12 cellular contexts compared by ENCODE assay signal in the genomic region with DNA sequence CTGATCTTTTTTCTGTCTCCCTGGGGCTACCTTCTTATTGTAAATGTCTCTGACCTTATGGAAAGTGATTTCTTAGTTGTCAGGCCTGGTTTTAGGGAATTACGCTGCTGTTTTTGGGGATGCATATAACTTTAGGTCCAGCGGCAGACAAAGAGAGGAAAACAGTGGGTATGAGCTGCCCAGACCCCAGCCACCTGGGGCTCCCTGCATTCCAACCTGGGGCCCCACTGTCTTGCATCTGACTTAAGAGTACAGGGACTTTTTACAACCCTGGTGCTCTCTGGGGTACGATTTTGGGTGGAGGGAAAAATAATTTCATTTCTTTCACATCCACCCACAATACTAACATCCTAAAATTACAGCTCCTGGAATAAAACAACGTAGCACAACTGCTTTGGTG.
DNase-seq lines count a peak whose midpoint lies in the region; ATAC-seq and TF ChIP-seq lines count a peak whose summit lies in the region.
"Had no signal": no experiment of that assay in that cellular context is flagged by ENCODE, and none has a peak within 500 bp of the region (broad histone marks: within the 10 kb centered on the region; RNA-seq: fewer than 3 reads in every experiment).

No MANE protein-coding gene starts in this region.

- BruUV-seq in Panc1 (replicated peaks; lab: Mats Ljungman, UMichigan) = no TSS peak

- 56 to 60% methylated on average over 4 of the region's 4 CpGs for WGBS in esophagus, 2 donors
- WGBS in lower leg skin, 2 donors = 50% methylated on average over 4 of the region's 4 CpGs

- peak overlapping the region; percentile 91 to 98 (median 91) for H3K27ac Mint-ChIP-seq in nephron
- H3K27ac Mint-ChIP-seq in CD14-positive monocyte = no peak overlapping the region

- H3K4me1 ChIP-seq in Panc1 (ENCODE audit: control insufficient read depth, insufficient read depth, low read length) (peaks cover 8% of the 10 kb centered on the region), esophagus (ENCODE audit: control insufficient read depth in 2 of 2, insufficient read depth in 2 of 2, low read length in 1 of 2) (peaks cover 3 to 17% of the 10 kb centered on the region in 2 donors)
- H3K4me1 ChIP-seq: BE2C had no signal

- peak overlapping the region; percentile 79 for H3K4me3 ChIP-seq in AG04450 (ENCODE audit: low read depth, low read length)
- H3K4me3 ChIP-seq in Panc1 (ENCODE audit: low read depth in 2 of 2, low read length in 2 of 2) = peak overlapping the region; percentile 48 to 75; a peak in 3 of 4 replicates
- H3K4me3 ChIP-seq in esophagus (ENCODE audit: low read depth in 1 of 2, low read length in 2 of 2) = peak overlapping the region; percentile 57 to 69
- H3K4me3 ChIP-seq in lower leg skin (ENCODE audit: low read depth, poor library complexity, severe bottlenecking) = no peak overlapping the region

- no peak overlapping the region for H3K27ac ChIP-seq in AG04450 (ENCODE audit: low read depth, low read length)
- no peak overlapping the region for H3K27ac ChIP-seq in Panc1 (ENCODE audit: low read length)
- no peak overlapping the region for H3K27ac ChIP-seq in esophagus (ENCODE audit: low read depth in 2 of 2, low read length in 1 of 2)

- ATAC-seq in Panc1 = no peak
- ATAC-seq in GM21528 (IDR thresholded peaks at IDR 0.05; ENCODE audit: low FRiP score, unreplicated experiment) = no peak
- ATAC-seq: naive thymus-derived CD8-positive, alpha-beta T cell had no signal

- H3K9me3 Mint-ChIP-seq in nephron (no peaks in the 10 kb centered on the region), CD14-positive monocyte (no peaks in the 10 kb centered on the region)
- H3K9me3 Mint-ChIP-seq: naive thymus-derived CD8-positive, alpha-beta T cell had no signal

- H3K27me3 Mint-ChIP-seq in nephron (ENCODE audit: low read depth) (peaks cover 5% of the 10 kb centered on the region), CD14-positive monocyte (ENCODE audit: low read depth in 3 of 3) (peaks cover 4 to 27% (median 9%) of the 10 kb centered on the region in 3 donors)

- TF ChIP-seq CTCF in AG04450 (IDR thresholded peaks at IDR 0.05; ENCODE audit: low read depth, low read length) = no peak
- no peak for TF ChIP-seq CTCF in Panc1 (IDR thresholded peaks at IDR 0.05)
- TF ChIP-seq CTCF in nephron (IDR thresholded peaks at IDR 0.05; ENCODE audit: unreplicated experiment in 3 of 3) = no peak
- TF ChIP-seq CTCF in CD14-positive monocyte (IDR thresholded peaks at IDR 0.05) = no peak
- no peak for TF ChIP-seq CTCF in lower leg skin (IDR thresholded peaks at IDR 0.05)

- H3K36me3 Mint-ChIP-seq in nephron (ENCODE audit: low read depth) (peaks cover 33% of the 10 kb centered on the region), CD14-positive monocyte (no peaks in the 10 kb centered on the region)
- H3K36me3 Mint-ChIP-seq: naive thymus-derived CD8-positive, alpha-beta T cell had no signal

- CTCF ChIA-PET in AG04450 (lab: Charles Lee) (interaction anchor here (1.4 to 2.2 kb wide), 2 partner anchors 46 to 93 kb away, joined by 3 to 8 read pairs; no protein-coding TSS in a partner anchor), Panc1 (lab: Charles Lee) (interaction anchor here (1.2 kb wide), 1 partner anchor 120 kb away, joined by 3 read pairs; the partner anchor contains the start of gene PRPF18)

- H3K4me1 Mint-ChIP-seq in nephron = peaks cover 96% of the 10 kb centered on the region
- peaks cover 38% of the 10 kb centered on the region for H3K4me1 Mint-ChIP-seq in CD14-positive monocyte

- H3K27me3 ChIP-seq in AG04450 (ENCODE audit: control insufficient read depth, insufficient read depth, low read length) (no peaks in the 10 kb centered on the region), Panc1 (ENCODE audit: control insufficient read depth, insufficient read depth, low read length) (no peaks in the 10 kb centered on the region), esophagus (ENCODE audit: control insufficient read depth in 1 of 2, insufficient read depth in 2 of 2, low read length in 2 of 2) (no peaks in the 10 kb centered on the region)
- H3K27me3 ChIP-seq: BE2C had no signal

- in situ Hi-C loops in Panc1 (cut with HindIII; ENCODE audit: low pct_unique_long_range_greater_than_20kb, low sequenced_read_pairs) = no loop called here

- no peaks in the 10 kb centered on the region for H3K36me3 ChIP-seq in Panc1 (ENCODE audit: control insufficient read depth, insufficient read depth, low read length)
- peaks cover 0 to 3% of the 10 kb centered on the region in 2 donors for H3K36me3 ChIP-seq in esophagus (ENCODE audit: control insufficient read depth in 2 of 2, insufficient read depth in 2 of 2, low read length in 1 of 2)
- H3K36me3 ChIP-seq: BE2C had no signal

- intact Hi-C loops in Panc1 (cut with micrococcal nuclease; ENCODE audit: unreplicated experiment) = no loop called here
- intact Hi-C loops in CD14-positive monocyte (cut with micrococcal nuclease) = no loop called here
- intact Hi-C loops in lower leg skin (cut with DNase I; ENCODE audit: low total_unique reads) = no loop called here

- peak overlapping the region; percentile 86 to 92 (median 87) for H3K4me3 Mint-ChIP-seq in nephron
- no peak overlapping the region for H3K4me3 Mint-ChIP-seq in CD14-positive monocyte

- H3K9me3 ChIP-seq in AG04450 (ENCODE audit: control insufficient read depth, insufficient read depth, low read length) = no peaks in the 10 kb centered on the region
- no peaks in the 10 kb centered on the region for H3K9me3 ChIP-seq in Panc1 (ENCODE audit: control insufficient read depth, insufficient read depth, low read depth, low read length)
- no peaks in the 10 kb centered on the region for H3K9me3 ChIP-seq in esophagus (ENCODE audit: control insufficient read depth in 2 of 2, insufficient read depth in 1 of 2, low read depth in 1 of 2, low read length in 1 of 2)
- H3K9me3 ChIP-seq: BE2C had no signal

- DNase-seq in AG04450 (ENCODE audit: low read depth, low spot score) (no peak), Panc1 (ENCODE audit: low read depth, low spot score) (no peak), CD14-positive monocyte (ENCODE audit: low spot score) (no peak), DMS153 treated with DMSO at 0.1 percent for 48 hours (lab: John Stamatoyannopoulos, UW; ENCODE audit: unreplicated experiment) (no peak), lower leg skin (ENCODE audit: low spot score in 2 of 2) (no peak)
- DNase-seq: activated gamma-delta T cell treated with Interleukin-2 at 50 U/mL for 16 hours; BE2C; naive thymus-derived CD8-positive, alpha-beta T cell; NCI-H1417 had no signal

- POLR2A ChIA-PET in AG04450 (lab: Yijun Ruan, JAX) (interaction anchor here (2.3 kb wide), 1 partner anchor 11 kb away, joined by 22 read pairs; no protein-coding TSS in a partner anchor), Panc1 (lab: Charles Lee) (interaction anchor here (0.7 kb wide), 1 partner anchor 480 kb away, joined by 4 read pairs; no protein-coding TSS in a partner anchor)

- no peak for TF ChIP-seq POLR2A in lower leg skin (IDR thresholded peaks at IDR 0.05)

Comparison
In these comparisons a context has a peak if more than half of its experiments do, and no peak if none do; other contexts are left out.
1. H3K27ac Mint-ChIP-seq: peak in nephron (3 of 3); none in CD14-positive monocyte (0 of 7).
2. H3K4me3 Mint-ChIP-seq: peak in nephron (3 of 3); none in CD14-positive monocyte (0 of 2).